In genomic region chr12:94721173-94721572, GRCh38 we compare ENCODE assay signal across 11 cellular contexts.
DNase-seq lines count a peak whose midpoint lies in the region; ATAC-seq and FAIRE-seq lines count a peak whose summit lies in the region.
"Had no signal": no experiment of that assay in that cellular context is flagged by ENCODE, and none has a peak within 500 bp of the region (broad histone marks: within the 10 kb centered on the region; RNA-seq: fewer than 3 reads in every experiment).

No MANE protein-coding gene starts in this region.

- H3K4me3 Mint-ChIP-seq in activated CD8-positive, alpha-beta T cell treated with anti-CD3 and anti-CD28 coated beads, Interleukin-2, amount 10 ng/mL, durations not matched to agents 7 days and 5 days = no peak overlapping the region

- CTCF ChIA-PET in activated CD8-positive, alpha-beta T cell treated with anti-CD3 and anti-CD28 coated beads, Interleukin-2, amount 10 ng/mL, durations not matched to agents 7 days and 5 days (lab: Charles Lee) = interaction anchor here (0.8 kb wide), 1 partner anchor 24 kb away, joined by 3 read pairs; no protein-coding TSS in a partner anchor

- no peaks in the 10 kb centered on the region for H3K36me3 ChIP-seq in BLaER1
- H3K36me3 ChIP-seq: tibial nerve had no signal

- peak overlapping the region; percentile 62 for H3K9ac ChIP-seq in BLaER1

- ATAC-seq in HG02798 (IDR thresholded peaks at IDR 0.05; ENCODE audit: poor library complexity, unreplicated experiment) (peak; percentile 77), HG03575 (IDR thresholded peaks at IDR 0.05; ENCODE audit: extremely low read depth, insufficient number of reproducible peaks, low FRiP score, unreplicated experiment) (peak; percentile 86)
- ATAC-seq in activated CD8-positive, alpha-beta T cell treated with anti-CD3 and anti-CD28 coated beads, Interleukin-2, amount 10 ng/mL, durations not matched to agents 7 days and 5 days = no peak

- POLR2A ChIA-PET in activated CD8-positive, alpha-beta T cell treated with anti-CD3 and anti-CD28 coated beads, Interleukin-2, amount 10 ng/mL, durations not matched to agents 7 days and 5 days (lab: Charles Lee) = no interaction called here

- H3K4me2 ChIP-seq in BLaER1 = peak overlapping the region; percentile 75

- DNase-seq in GM19239 (ENCODE audit: insufficient read length, low spot score) (peak; percentile 56), cerebellar nuclear complex (lab: John Stamatoyannopoulos, UW) (no peak), pons (ENCODE audit: low spot score) (no peak)
- DNase-seq in activated CD4-positive, alpha-beta T cell treated with anti-CD3 and anti-CD28 coated beads for 48 hours = no peak
- no peak for DNase-seq in activated CD8-positive, alpha-beta T cell treated with anti-CD3 and anti-CD28 coated beads, Interleukin-2, amount 10 ng/mL, durations not matched to agents 7 days and 5 days
- DNase-seq: mesenchymal stem cell had no signal

- H3K36me3 Mint-ChIP-seq in activated CD8-positive, alpha-beta T cell treated with anti-CD3 and anti-CD28 coated beads, Interleukin-2, amount 10 ng/mL, durations not matched to agents 7 days and 5 days (ENCODE audit: low read depth) = no peaks in the 10 kb centered on the region

- peaks cover 72% of the 10 kb centered on the region for H3K4me1 ChIP-seq in BLaER1
- H3K4me1 ChIP-seq: tibial nerve had no signal

- no peaks in the 10 kb centered on the region for H3K9me3 Mint-ChIP-seq in activated CD8-positive, alpha-beta T cell treated with anti-CD3 and anti-CD28 coated beads, Interleukin-2, amount 10 ng/mL, durations not matched to agents 7 days and 5 days (ENCODE audit: insufficient read depth)

- H3K27me3 ChIP-seq in BLaER1 = no peaks in the 10 kb centered on the region
- H3K27me3 ChIP-seq: tibial nerve had no signal

- H3K27ac ChIP-seq in BLaER1 = peak overlapping the region; percentile 74
- H3K27ac ChIP-seq: tibial nerve had no signal

- no peak overlapping the region for H3K4me3 ChIP-seq in BLaER1
- H3K4me3 ChIP-seq: tibial nerve had no signal

- H4K20me1 ChIP-seq in BLaER1 = no peaks in the 10 kb centered on the region

- H3K9me3 ChIP-seq in BLaER1 = no peaks in the 10 kb centered on the region
- H3K9me3 ChIP-seq: tibial nerve had no signal

- FAIRE-seq in GM19239 (lab: Jason Lieb, UNC) = peak; percentile 97
- FAIRE-seq: A204.1 had no signal

- no peak overlapping the region for H3K27ac Mint-ChIP-seq in activated CD8-positive, alpha-beta T cell treated with anti-CD3 and anti-CD28 coated beads, Interleukin-2, amount 10 ng/mL, durations not matched to agents 7 days and 5 days

- H3K4me1 Mint-ChIP-seq in activated CD8-positive, alpha-beta T cell treated with anti-CD3 and anti-CD28 coated beads, Interleukin-2, amount 10 ng/mL, durations not matched to agents 7 days and 5 days (ENCODE audit: low read depth) = no peaks in the 10 kb centered on the region

- H3K27me3 Mint-ChIP-seq in activated CD8-positive, alpha-beta T cell treated with anti-CD3 and anti-CD28 coated beads, Interleukin-2, amount 10 ng/mL, durations not matched to agents 7 days and 5 days (ENCODE audit: low read depth) = peaks cover 6% of the 10 kb centered on the region
